13 cellular contexts compared by ENCODE assay signal in genomic region chr2:98013407-98014042, GRCh38. TPM values are rescaled to one million over a fixed set of nuclear protein-coding genes. Genes with fewer than 3 reads are reported as not detected.
DNase-seq lines count a peak whose midpoint lies in the region; ATAC-seq and TF ChIP-seq lines count a peak whose summit lies in the region.
"Had no signal": no experiment of that assay in that cellular context is flagged by ENCODE, and none has a peak within 500 bp of the region (broad histone marks: within the 10 kb centered on the region; RNA-seq: fewer than 3 reads in every experiment).

No MANE protein-coding gene starts in this region.

- H3K36me3 ChIP-seq in brain microvascular endothelial cell (replicated peaks): no peaks in the 10 kb centered on the region
- H3K36me3 ChIP-seq: esophagus squamous epithelium, lower lobe of right lung, MG63 had no signal

- peaks cover 48 to 81% of the 10 kb centered on the region in 2 donors for H3K4me1 Mint-ChIP-seq in stimulated activated naive B cell treated with anti-CD40 and anti-IgM and Interleukin-4, amounts not matched to agents 10 μg/mL and 1 μg/mL and 100 μg/mL, for 72 hours

- peak overlapping the region; percentile 78 to 84 for H3K4me3 Mint-ChIP-seq in stimulated activated naive B cell treated with anti-CD40 and anti-IgM and Interleukin-4, amounts not matched to agents 10 μg/mL and 1 μg/mL and 100 μg/mL, for 72 hours

- TF ChIP-seq CTCF in brain microvascular endothelial cell (IDR thresholded peaks at IDR 0.05; ENCODE audit: low read depth, low read length, missing control alignments): no peak

- no peaks in the 10 kb centered on the region for H3K27me3 ChIP-seq in brain microvascular endothelial cell (replicated peaks)
- H3K27me3 ChIP-seq: esophagus squamous epithelium, MG63 had no signal

- ATAC-seq in activated naive CD4-positive, alpha-beta T cell treated with anti-CD3 and anti-CD28 coated beads, Interleukin-2, amount 50 U/mL, for 72 hours: peak; percentile 55 to 60
- peak; percentile 50 to 55 for ATAC-seq in stimulated activated naive B cell treated with anti-CD40 and anti-IgM and Interleukin-4, amounts not matched to agents 10 μg/mL and 1 μg/mL and 100 μg/mL, for 72 hours (replicated peaks)
- ATAC-seq in HG03196 (IDR thresholded peaks at IDR 0.05; ENCODE audit: unreplicated experiment) (no peak), HG03108 (IDR thresholded peaks at IDR 0.05; ENCODE audit: unreplicated experiment) (no peak), HG02884 (IDR thresholded peaks at IDR 0.05; ENCODE audit: unreplicated experiment) (no peak)

- peak overlapping the region in 1 of 2 donors; percentile 26 for H3K27ac Mint-ChIP-seq in activated naive CD4-positive, alpha-beta T cell treated with anti-CD3 and anti-CD28 coated beads, Interleukin-2, amount 50 U/mL, for 72 hours
- peak overlapping the region; percentile 86 for H3K27ac Mint-ChIP-seq in stimulated activated naive B cell treated with anti-CD40 and anti-IgM and Interleukin-4, amounts not matched to agents 10 μg/mL and 1 μg/mL and 100 μg/mL, for 72 hours

- peak in 1 of 2 donors; percentile 22 for DNase-seq in activated naive CD4-positive, alpha-beta T cell treated with anti-CD3 and anti-CD28 coated beads, Interleukin-2, amount 50 U/mL, for 72 hours (ENCODE audit: low spot score in 2 of 2)
- no peak for DNase-seq in activated naive CD4-positive, alpha-beta T cell (lab: John Stamatoyannopoulos, UW)
- DNase-seq in MV-4-11 (lab: John Stamatoyannopoulos, UW) (peak; percentile 86), brain microvascular endothelial cell (peak; percentile 88)
- peak; percentile 74 for DNase-seq in stimulated activated naive B cell treated with anti-CD40 and anti-IgM and Interleukin-4, amounts not matched to agents 10 μg/mL and 1 μg/mL and 100 μg/mL, for 72 hours
- DNase-seq: activated naive CD4-positive, alpha-beta T cell treated with anti-CD3 and anti-CD28 coated beads, Interleukin-2, amount 50 U/mL, for 16 hours; esophagus squamous epithelium; lower lobe of right lung; MG63 had no signal

- H3K27ac ChIP-seq in brain microvascular endothelial cell: peak overlapping the region; percentile 52
- H3K27ac ChIP-seq: C4-2B, esophagus squamous epithelium, lower lobe of right lung had no signal

- no peaks in the 10 kb centered on the region for H3K27me3 Mint-ChIP-seq in stimulated activated naive B cell treated with anti-CD40 and anti-IgM and Interleukin-4, amounts not matched to agents 10 μg/mL and 1 μg/mL and 100 μg/mL, for 72 hours

- H3K4me3 ChIP-seq in brain microvascular endothelial cell (ENCODE audit: low read depth, low read length): peak overlapping the region; percentile 12
- H3K4me3 ChIP-seq: lower lobe of right lung, MG63 had no signal

- H3K36me3 Mint-ChIP-seq in activated naive CD4-positive, alpha-beta T cell treated with anti-CD3 and anti-CD28 coated beads, Interleukin-2, amount 50 U/mL, for 72 hours: no peaks in the 10 kb centered on the region
- peaks cover 4 to 9% of the 10 kb centered on the region in 2 donors for H3K36me3 Mint-ChIP-seq in stimulated activated naive B cell treated with anti-CD40 and anti-IgM and Interleukin-4, amounts not matched to agents 10 μg/mL and 1 μg/mL and 100 μg/mL, for 72 hours

- in situ Hi-C loops in brain microvascular endothelial cell (cut with HindIII; ENCODE audit: low pct_ligation_motif_present, low sequenced_read_pairs): no loop called here

- H3K9me3 Mint-ChIP-seq in activated naive CD4-positive, alpha-beta T cell treated with anti-CD3 and anti-CD28 coated beads, Interleukin-2, amount 50 U/mL, for 72 hours: no peaks in the 10 kb centered on the region
- no peaks in the 10 kb centered on the region for H3K9me3 Mint-ChIP-seq in stimulated activated naive B cell treated with anti-CD40 and anti-IgM and Interleukin-4, amounts not matched to agents 10 μg/mL and 1 μg/mL and 100 μg/mL, for 72 hours

RNA-seq across cellular contexts. Expression of gene TMEM131, which starts 17.8 kb away (rescaled TPM):
- 10 to 100 TPM; 29.0 to 31.7 TPM for total RNA-seq in activated naive CD4-positive, alpha-beta T cell treated with anti-CD3 and anti-CD28 coated beads, Interleukin-2, amount 50 U/mL, for 72 hours

Comparison
In these comparisons a context has a peak if more than half of its experiments do, and no peak if none do; other contexts are left out.
1. ATAC-seq: peak in activated naive CD4-positive, alpha-beta T cell treated with anti-CD3 and anti-CD28 coated beads, Interleukin-2, amount 50 U/mL, for 72 hours (2 of 2) and stimulated activated naive B cell treated with anti-CD40 and anti-IgM and Interleukin-4, amounts not matched to agents 10 μg/mL and 1 μg/mL and 100 μg/mL, for 72 hours (2 of 2); none in HG03196 (single experiment), HG03108 (single experiment) and HG02884 (single experiment).
2. DNase-seq: peak in MV-4-11 (single experiment), brain microvascular endothelial cell (single experiment) and stimulated activated naive B cell treated with anti-CD40 and anti-IgM and Interleukin-4, amounts not matched to agents 10 μg/mL and 1 μg/mL and 100 μg/mL, for 72 hours (single experiment); none in activated naive CD4-positive, alpha-beta T cell (0 of 4).